ENCODE assay signal across 8 cellular contexts in genomic region chr16:22077700-22078313, GRCh38. TPM values are rescaled to one million over a fixed set of nuclear protein-coding genes. Genes with fewer than 3 reads are reported as not detected.
A peak's percentile ranks its signal among the peaks of the same experiment; 100 is the strongest.
DNase-seq lines count a peak whose midpoint lies in the region; ATAC-seq and TF ChIP-seq lines count a peak whose summit lies in the region.

No MANE protein-coding gene starts in this region.

- peak overlapping the region; percentile 11 for H3K27ac Mint-ChIP-seq in T-helper 17 cell

- no peak overlapping the region for H3K4me3 Mint-ChIP-seq in T-helper 17 cell

- peak; percentile 29 for DNase-seq in GF-D8 (lab: John Stamatoyannopoulos, UW)
- peak; percentile 79 for DNase-seq in NAMALWA (ENCODE audit: low spot score)
- DNase-seq in T-helper 17 cell, result peak; percentile 53 to 63 (median 55)
- peak; percentile 43 for DNase-seq in amniotic epithelial cell (ENCODE audit: low read depth)
- peak; percentile 55 for DNase-seq in hepatic stellate cell (ENCODE audit: low spot score)
- DNase-seq in spleen, result peak; percentile 81

- no peaks in the 10 kb centered on the region for H3K27me3 ChIP-seq in spleen (replicated peaks in 1 of 7)

- peak; percentile 25 to 80 (median 67) for TF ChIP-seq CTCF in spleen (IDR thresholded peaks at IDR 0.05 in 8 of 11, conservative IDR thresholded peaks at IDR 0.05 in 3 of 11)

- WGBS in spleen, 5 donors, result 42 to 47% (median 43%) methylated on average over 8 of the region's 8 CpGs

- H3K9me3 ChIP-seq in T-helper 17 cell (ENCODE audit: control insufficient read depth, low read length, poor library complexity, severe bottlenecking), result no peaks in the 10 kb centered on the region
- H3K9me3 ChIP-seq in spleen, result no peaks in the 10 kb centered on the region

- H3K27ac ChIP-seq in spleen, result no peak overlapping the region

- no peaks in the 10 kb centered on the region for H3K27me3 Mint-ChIP-seq in T-helper 17 cell

- peaks cover 0 to 13% (median 0%) of the 10 kb centered on the region in 6 donors for H3K4me1 ChIP-seq in spleen

- peak; percentile 84 for ATAC-seq in T-helper 17 cell
- ATAC-seq in GM19328 (IDR thresholded peaks at IDR 0.05; ENCODE audit: unreplicated experiment), result no peak
- ATAC-seq in HG03439 (IDR thresholded peaks at IDR 0.05; ENCODE audit: unreplicated experiment), result no peak

- peaks cover 1% of the 10 kb centered on the region for H3K4me1 Mint-ChIP-seq in T-helper 17 cell

- intact Hi-C loops in spleen (cut with DNase I; ENCODE audit: low total_unique reads), result loop anchor here (5.0 to 10.0 kb wide), 2 partner anchors 76 to 107 kb away; partner anchors contain the start of gene PDZD9

- no peak overlapping the region for H3K4me3 ChIP-seq in spleen

- TF ChIP-seq POLR2A in spleen (IDR thresholded peaks at IDR 0.05), result no peak

- peaks cover 0 to 46% (median 4%) of the 10 kb centered on the region in 6 donors for H3K36me3 ChIP-seq in spleen

- H3K36me3 Mint-ChIP-seq in T-helper 17 cell (ENCODE audit: low read depth), result no peaks in the 10 kb centered on the region

RNA-seq across cellular contexts. Expression of gene VWA3A, which starts 14.5 kb away (rescaled TPM):
- under 1 TPM; 0.16 to 0.90 TPM for total RNA-seq in T-helper 17 cell
- total RNA-seq in spleen, result 1 to 10 TPM in 1 of 7 donors, under 1 TPM in 4, not detected in 2; 0.23 to 2.1 (median 0.52) TPM
- under 1 TPM; 0.08 to 0.35 (median 0.20) TPM for polyA plus RNA-seq in spleen

Comparison
In these comparisons a context has a peak if more than half of its experiments do, and no peak if none do; other contexts are left out.
1. DNase-seq: peak in every context shown above with its lines; median percentile 81 in spleen; 79 in NAMALWA; 55 in T-helper 17 cell; 55 in hepatic stellate cell; 43 in amniotic epithelial cell; 29 in GF-D8.